Comparison of ENCODE assay signal across 13 cellular contexts in genomic region chr17:67833946-67834631, GRCh38. TPM values are rescaled to one million over a fixed set of nuclear protein-coding genes. Genes with fewer than 3 reads are reported as not detected.
A peak's percentile ranks its signal among the peaks of the same experiment; 100 is the strongest.
DNase-seq lines count a peak whose midpoint lies in the region; ATAC-seq and TF ChIP-seq lines count a peak whose summit lies in the region.
"Had no signal": no experiment of that assay in that cellular context is flagged by ENCODE, and none has a peak within 500 bp of the region (broad histone marks: within the 10 kb centered on the region; RNA-seq: fewer than 3 reads in every experiment).

No MANE protein-coding gene starts in this region.

- H3K36me3 ChIP-seq in SK-N-SH (replicated peaks in 1 of 2; ENCODE audit: control insufficient read depth in 1 of 2, insufficient read depth in 2 of 2, low read length in 1 of 2) (peaks cover 0 to 3% of the 10 kb centered on the region in 2 experiments), OCI-LY3 (replicated peaks; ENCODE audit: low read depth, low read length) (no peaks in the 10 kb centered on the region), trophoblast cell (ENCODE audit: control insufficient read depth in 1 of 2, insufficient read depth in 2 of 2, low read length in 2 of 2) (peaks cover 0 to 2% of the 10 kb centered on the region in 2 experiments)
- H3K36me3 ChIP-seq: ovary had no signal

- H3K27ac Mint-ChIP-seq in endothelial cell (ENCODE audit: unreplicated experiment): peak overlapping the region; percentile 16

- H3K4ac ChIP-seq in trophoblast cell (ENCODE audit: low read depth, low read length): peak overlapping the region; percentile 6

- H3K9me3 Mint-ChIP-seq in endothelial cell (ENCODE audit: unreplicated experiment): no peaks in the 10 kb centered on the region

- H2BK12ac ChIP-seq in trophoblast cell (ENCODE audit: low read length): no peak overlapping the region

- H3K9me2 ChIP-seq in SK-N-SH: no peaks in the 10 kb centered on the region

- peaks cover 40% of the 10 kb centered on the region for H3F3A ChIP-seq in SK-N-SH (replicated peaks; ENCODE audit: insufficient read depth)

- H3K4me3 Mint-ChIP-seq in endothelial cell (ENCODE audit: unreplicated experiment): peak overlapping the region; percentile 56

- no peak overlapping the region for H4K8ac ChIP-seq in trophoblast cell (ENCODE audit: low read depth, low read length)

- H3K9me3 ChIP-seq in SK-N-SH (no peaks in the 10 kb centered on the region), OCI-LY3 (ENCODE audit: insufficient read depth, low read length) (no peaks in the 10 kb centered on the region), trophoblast cell (ENCODE audit: insufficient read depth, low read depth, low read length) (no peaks in the 10 kb centered on the region)
- H3K9me3 ChIP-seq: ovary had no signal

- H3K4me2 ChIP-seq in SK-N-SH: no peak overlapping the region
- no peak overlapping the region for H3K4me2 ChIP-seq in OCI-LY3 (ENCODE audit: low read length)
- no peak overlapping the region for H3K4me2 ChIP-seq in trophoblast cell (ENCODE audit: low read length)

- no peak overlapping the region for H2AFZ ChIP-seq in SK-N-SH (ENCODE audit: low read depth)
- H2AFZ ChIP-seq in OCI-LY3 (ENCODE audit: low read depth, low read length): no peak overlapping the region
- no peak overlapping the region for H2AFZ ChIP-seq in trophoblast cell (ENCODE audit: insufficient read depth, low read length, poor library complexity)

- H3K9ac ChIP-seq in SK-N-SH: no peak overlapping the region
- H3K9ac ChIP-seq in OCI-LY3 (ENCODE audit: low read length): no peak overlapping the region
- H3K9ac ChIP-seq in trophoblast cell (ENCODE audit: low read length): no peak overlapping the region

- H2BK120ac ChIP-seq in trophoblast cell (ENCODE audit: insufficient read depth, low read length, poor library complexity): no peak overlapping the region

- H3K4me3 ChIP-seq in SK-N-SH (ENCODE audit: low read depth in 2 of 2, low read length in 1 of 2): no peak overlapping the region
- no peak overlapping the region for H3K4me3 ChIP-seq in OCI-LY3 (ENCODE audit: low read length)
- no peak overlapping the region for H3K4me3 ChIP-seq in trophoblast cell (ENCODE audit: low read depth, low read length)
- H3K4me3 ChIP-seq: dorsolateral prefrontal cortex, ovary had no signal

- H3K18ac ChIP-seq in trophoblast cell (ENCODE audit: low read length): no peak overlapping the region

- no peaks in the 10 kb centered on the region for H3K36me3 Mint-ChIP-seq in endothelial cell (ENCODE audit: low read depth, unreplicated experiment)

- no peaks in the 10 kb centered on the region for H3K79me1 ChIP-seq in trophoblast cell (ENCODE audit: low read length)

- intact Hi-C loops in left colon (cut with DNase I, micrococcal nuclease): no loop called here

- TF ChIP-seq EP300 in SK-N-SH (IDR thresholded peaks at IDR 0.05; ENCODE audit: borderline replicate concordance in 1 of 2, low read depth in 1 of 2, low read length in 1 of 2): no peak

- H3K14ac ChIP-seq in trophoblast cell (ENCODE audit: low read length): no peak overlapping the region

- TF ChIP-seq RAD21 in SK-N-SH (IDR thresholded peaks at IDR 0.05; ENCODE audit: low read length): peak; percentile 15; the same call in 1 of the 2 replicates

- POLR2A ChIA-PET in SK-N-SH (lab: Yijun Ruan, JAX): no interaction called here

- CTCF ChIA-PET in SK-N-SH (lab: Yijun Ruan, JAX): interaction anchor here (0.6 to 2.2 kb wide), 5 partner anchors 9 to 153 kb away, joined by 3 to 10 read pairs (median 3); partner anchors contain the start of gene BPTF

- no peak overlapping the region for H3K23ac ChIP-seq in trophoblast cell (ENCODE audit: low read length)

- ATAC-seq in SK-N-SH treated with all-trans-retinoic acid at 6 μM for 48 hours (no peak), left colon (no peak), GM21825 (IDR thresholded peaks at IDR 0.05; ENCODE audit: unreplicated experiment) (no peak)

- H2BK5ac ChIP-seq in trophoblast cell (ENCODE audit: low read depth, low read length, poor library complexity): no peak overlapping the region

- H4K12ac ChIP-seq in trophoblast cell (ENCODE audit: low read depth, low read length): no peak overlapping the region

- H3K27ac ChIP-seq in SK-N-SH (ENCODE audit: low read depth in 2 of 2, low read length in 1 of 2): no peak overlapping the region
- H3K27ac ChIP-seq in OCI-LY3 (ENCODE audit: low read length): no peak overlapping the region
- H3K27ac ChIP-seq in trophoblast cell (ENCODE audit: low read depth, low read length): no peak overlapping the region
- H3K27ac ChIP-seq: dorsolateral prefrontal cortex, ovary had no signal

- no peak overlapping the region for H2AK5ac ChIP-seq in trophoblast cell (ENCODE audit: low read length)

- peaks cover 20% of the 10 kb centered on the region for H3K4me1 Mint-ChIP-seq in endothelial cell (ENCODE audit: unreplicated experiment)

- H3K79me2 ChIP-seq in SK-N-SH (ENCODE audit: insufficient read depth) (peaks cover 100% of the 10 kb centered on the region), OCI-LY3 (ENCODE audit: low read length) (peaks cover 99% of the 10 kb centered on the region), trophoblast cell (ENCODE audit: control insufficient read depth, insufficient read depth, low read length, poor library complexity) (peaks cover 3% of the 10 kb centered on the region)

- DNase-seq in SK-N-SH: no peak
- DNase-seq in endothelial cell (ENCODE audit: low spot score): peak; percentile 34
- DNase-seq in trophoblast cell: peak in 1 of 2 donors; percentile 19
- DNase-seq in left colon: no peak
- no peak for DNase-seq in SIG-M5 (lab: John Stamatoyannopoulos, UW)
- DNase-seq: activated CD4-positive, alpha-beta T cell treated with anti-CD3 and anti-CD28 coated beads for 1 hour; COR-L47; dorsolateral prefrontal cortex; MM.1S; ovary had no signal

- WGBS in SK-N-SH (ENCODE audit: low lambda C conversion rate): 94% methylated on average over 3 of the region's 3 CpGs
- no CpG with 5 or more reads among the region's 3 CpGs for WGBS in trophoblast cell (ENCODE audit: extremely low coverage, insufficient coverage, insufficient read length)

- H3K4me1 ChIP-seq in SK-N-SH (ENCODE audit: control insufficient read depth in 1 of 2, insufficient read depth in 2 of 2, low read depth in 1 of 2, low read length in 1 of 2): peaks cover 21 to 24% of the 10 kb centered on the region in 2 experiments; a peak in 3 of 4 replicates
- H3K4me1 ChIP-seq in OCI-LY3 (ENCODE audit: low read length): peaks cover 9% of the 10 kb centered on the region
- no peaks in the 10 kb centered on the region for H3K4me1 ChIP-seq in trophoblast cell (ENCODE audit: control insufficient read depth in 1 of 2, insufficient read depth in 2 of 2, low read length in 2 of 2)

- H3K27me3 Mint-ChIP-seq in endothelial cell (ENCODE audit: unreplicated experiment): peaks cover 2% of the 10 kb centered on the region

- peaks cover 94% of the 10 kb centered on the region for H4K20me1 ChIP-seq in SK-N-SH (ENCODE audit: insufficient read depth)
- H4K20me1 ChIP-seq in OCI-LY3 (ENCODE audit: insufficient read depth, low read length): peaks cover 82% of the 10 kb centered on the region

- H3K27me3 ChIP-seq in SK-N-SH (ENCODE audit: insufficient read depth) (no peaks in the 10 kb centered on the region), OCI-LY3 (ENCODE audit: low read depth, low read length) (no peaks in the 10 kb centered on the region), trophoblast cell (ENCODE audit: insufficient read depth, low read length) (no peaks in the 10 kb centered on the region)
- H3K27me3 ChIP-seq: dorsolateral prefrontal cortex, ovary had no signal

- no peak overlapping the region for H4K91ac ChIP-seq in trophoblast cell (ENCODE audit: low read depth, low read length)

- TF ChIP-seq CTCF in SK-N-SH (IDR thresholded peaks at IDR 0.05): no peak
- peak; percentile 43 for TF ChIP-seq CTCF in OCI-LY3 (IDR thresholded peaks at IDR 0.05; ENCODE audit: low read depth, low read length)
- TF ChIP-seq CTCF in endothelial cell (IDR thresholded peaks at IDR 0.05; ENCODE audit: unreplicated experiment): peak; percentile 25

TF ChIP-seq in SK-N-SH, 30 proteins besides CTCF, POLR2A, EP300 and RAD21 (continues in another document):
- TF ChIP-seq SMC3 (IDR thresholded peaks at IDR 0.05; ENCODE audit: low read depth, low read length): no peak
- no peak for TF ChIP-seq RCOR1 (IDR thresholded peaks at IDR 0.05; ENCODE audit: low read length)

TF ChIP-seq in SK-N-SH treated with all-trans-retinoic acid at 6 μM for 48 hours, 23 proteins besides CTCF, POLR2A, EP300 and RAD21 (continues in another document):
- TF ChIP-seq ZC3H10 (CRISPR knock-in tag; IDR thresholded peaks at IDR 0.05) (no peak), ZFP3 (CRISPR knock-in tag; IDR thresholded peaks at IDR 0.05) (no peak), ZNF8 (CRISPR knock-in tag; IDR thresholded peaks at IDR 0.05) (no peak), TSHZ2 (CRISPR knock-in tag; IDR thresholded peaks at IDR 0.05) (no peak)

RNA-seq across cellular contexts. Expression of gene BPTF, which starts 8.8 kb away (rescaled TPM):
- 51.9 and 61.4 TPM in 2 replicates for polyA plus RNA-seq in SK-N-SH (2012; rRNA removed)
- 54.3 and 56.9 TPM in 2 replicates for polyA plus RNA-seq in SK-N-SH (2012; cell fraction: cytosol; rRNA removed)
- 97.5 and 134 TPM in 2 replicates for polyA plus RNA-seq in SK-N-SH (2012; cell fraction: nucleus; rRNA removed)
- total RNA-seq in endothelial cell (ENCODE audit: unreplicated experiment) (115 TPM), left colon (10 to 100 TPM; 65.1 to 85.5 TPM)
- 42.2 and 45.2 TPM in 2 replicates for polyA plus RNA-seq in trophoblast cell (2013)
